ENCODE assay signal across 24 cellular contexts in the genomic region with DNA sequence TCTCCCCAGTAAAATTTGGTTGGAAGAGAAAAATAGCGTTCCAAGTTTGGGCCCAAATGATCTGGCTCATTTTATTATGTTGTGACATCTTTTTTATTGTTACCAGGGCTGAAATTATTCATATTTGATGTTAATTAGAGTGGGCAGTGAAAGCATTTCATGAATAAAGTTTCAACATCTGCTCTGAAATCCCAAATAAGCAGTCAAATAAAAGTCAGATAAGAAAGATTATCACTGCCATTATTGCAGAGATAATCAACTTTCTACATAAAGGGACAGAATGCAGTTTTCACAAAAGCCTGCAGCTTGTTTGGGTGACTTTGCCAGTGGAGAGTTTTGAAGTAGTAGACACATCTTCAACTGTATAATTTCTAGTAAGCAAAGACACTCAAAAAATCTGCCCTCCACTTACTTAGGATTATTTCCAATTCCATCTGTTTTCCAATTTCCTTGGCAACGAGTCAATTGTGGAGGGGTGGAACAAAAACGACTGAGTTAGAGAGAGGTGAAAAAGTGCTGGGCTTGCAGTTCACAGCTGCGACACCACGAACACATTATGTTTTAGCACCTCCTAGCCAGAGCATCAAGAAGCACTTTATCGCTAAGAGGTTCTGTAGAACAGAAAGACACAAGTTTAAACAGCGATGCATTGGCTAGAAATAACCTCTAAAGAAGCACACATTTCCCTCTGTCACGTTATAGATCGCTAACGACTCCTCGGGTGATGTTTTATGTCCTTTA. TPM values are rescaled to one million over a fixed set of nuclear protein-coding genes. Genes with fewer than 3 reads are reported as not detected.
DNase-seq lines count a peak whose midpoint lies in the region; ATAC-seq, FAIRE-seq and TF ChIP-seq lines count a peak whose summit lies in the region.
"Had no signal": no experiment of that assay in that cellular context is flagged by ENCODE, and none has a peak within 500 bp of the region (broad histone marks: within the 10 kb centered on the region; RNA-seq: fewer than 3 reads in every experiment).

No MANE protein-coding gene starts in this region.

- no peak overlapping the region for H3K4me3 ChIP-seq in A549
- H3K4me3 ChIP-seq in adipocyte (ENCODE audit: low read length), result no peak overlapping the region
- H3K4me3 ChIP-seq in breast epithelium, result no peak overlapping the region
- H3K4me3 ChIP-seq: BLaER1 had no signal

- H3K4me1 ChIP-seq in A549, result no peaks in the 10 kb centered on the region
- H3K4me1 ChIP-seq in adipocyte (ENCODE audit: control insufficient read depth, insufficient read depth, low read length), result peaks cover 6% of the 10 kb centered on the region
- no peaks in the 10 kb centered on the region for H3K4me1 ChIP-seq in breast epithelium
- H3K4me1 ChIP-seq: Caco-2 had no signal

- no peak for ATAC-seq in A549
- ATAC-seq: Panc1, T-cell had no signal

- TF ChIP-seq EP300 in A549 (IDR thresholded peaks at IDR 0.05), result no peak

- H3K9me3 ChIP-seq in A549 (no peaks in the 10 kb centered on the region), adipocyte (ENCODE audit: control insufficient read depth, low read length) (no peaks in the 10 kb centered on the region), breast epithelium (no peaks in the 10 kb centered on the region)
- H3K9me3 ChIP-seq: BLaER1, Caco-2 had no signal

- CTCF ChIA-PET in A549 (lab: Yijun Ruan, JAX), result interaction anchor here (1.9 to 2.2 kb wide), 2 partner anchors 43 to 599 kb away, joined by 5 to 7 read pairs; partner anchors contain the start of gene GRIK4

- H3K4me2 ChIP-seq in A549, result no peak overlapping the region
- H3K4me2 ChIP-seq: BLaER1 had no signal

- no peak for TF ChIP-seq POLR2A in A549 (IDR thresholded peaks at IDR 0.05; ENCODE audit: low read length)
- no peak for TF ChIP-seq POLR2A in breast epithelium (IDR thresholded peaks at IDR 0.05)

- H3K27me3 ChIP-seq in adipocyte (replicated peaks; ENCODE audit: control insufficient read depth, insufficient read depth, low read length) (peaks cover 42% of the 10 kb centered on the region), breast epithelium (no peaks in the 10 kb centered on the region)
- H3K27me3 ChIP-seq: BLaER1 had no signal

- no peaks in the 10 kb centered on the region for H3K36me3 ChIP-seq in adipocyte (ENCODE audit: control insufficient read depth, insufficient read depth, low read length, severe bottlenecking)
- no peaks in the 10 kb centered on the region for H3K36me3 ChIP-seq in breast epithelium
- H3K36me3 ChIP-seq: BLaER1 had no signal

- DNase-seq in A549 (ENCODE audit: low read depth in 1 of 2, low spot score in 1 of 2) (no peak), D721Med (ENCODE audit: insufficient read length, low spot score) (no peak), NCI-H1105 treated with DMSO at 0.1 percent for 48 hours (lab: John Stamatoyannopoulos, UW) (peak; percentile 45), adipocyte (ENCODE audit: low read depth) (peak; percentile 25), HuH-7.5 (ENCODE audit: low spot score) (no peak), breast epithelium (ENCODE audit: low spot score in 2 of 2) (no peak), CD1c-positive myeloid dendritic cell (ENCODE audit: extremely low spot score) (no peak)
- DNase-seq: ACHN; Caco-2; CD4-positive, alpha-beta memory T cell; EL; GF-D8; H7; HFFc6; NCI-H187; NCI-H226; NCI-H526 treated with DMSO at 0.1 percent for 48 hours; NK-92 treated with Interleukin-12 subunit alpha and Interleukin-12 subunit beta, amount 100 ng/mL, for 24 hours; SIG-M5; T-cell had no signal

- POLR2A ChIA-PET in A549 (lab: Yijun Ruan, JAX), result no interaction called here

- TF ChIP-seq CTCF in A549 (IDR thresholded peaks at IDR 0.05) (no peak), D721Med (IDR thresholded peaks at IDR 0.05; ENCODE audit: insufficient read depth, missing control alignments) (peak; percentile 5), breast epithelium (IDR thresholded peaks at IDR 0.05) (no peak)

- intact Hi-C loops in breast epithelium (cut with DNase I; ENCODE audit: low total_unique reads), result loop anchor here (5.0 kb wide), 1 partner anchor 1313 kb away; no protein-coding TSS in a partner anchor

- H3K27ac ChIP-seq in A549 (no peak overlapping the region), breast epithelium (no peak overlapping the region)
- H3K27ac ChIP-seq: BLaER1, HL-60 had no signal

- no peak for TF ChIP-seq RAD21 in A549 (conservative IDR thresholded peaks at IDR 0.05 in 1 of 2, IDR thresholded peaks at IDR 0.05 in 1 of 2)

- no peak overlapping the region for H3K9ac ChIP-seq in adipocyte (ENCODE audit: low read length)
- H3K9ac ChIP-seq: BLaER1 had no signal

- FAIRE-seq in A549 (lab: Jason Lieb, UNC), result no peak
- FAIRE-seq in D721Med (lab: Jason Lieb, UNC), result no peak

- WGBS in A549 (ENCODE audit: missing lambda C conversion rate), result 39% methylated on average over 11 of the region's 11 CpGs

TF ChIP-seq in A549, 52 proteins besides CTCF, POLR2A, EP300 and RAD21:
- TF ChIP-seq MAFK (IDR thresholded peaks at IDR 0.05; ENCODE audit: partially characterized antibody) (peak; percentile 42), RNF2 (IDR thresholded peaks at IDR 0.05; ENCODE audit: borderline replicate concordance, low read depth) (no peak)

RNA-seq across cellular contexts. Expression of gene TECTA, which starts 9.0 kb away (rescaled TPM):
- polyA plus RNA-seq in A549 (2011; rRNA removed), result 0.12 and 0.14 TPM in 2 replicates
- polyA plus RNA-seq in A549 (2012; cell fraction: cytosol; rRNA removed), result 0.06 and 0.08 TPM in 2 replicates
- 0.28 and 0.50 TPM in 2 replicates for polyA plus RNA-seq in A549 (2012; cell fraction: nucleus; rRNA removed)
- polyA plus RNA-seq in A549 (2017; fragmentation: RNase III; extraction: RNeasy Plus Mini Kit Qiagen cat#74134 plus additional on column Dnase treatment), result 0.05 to 0.12 TPM (median 0.05 TPM) in 3 replicates
- polyA minus RNA-seq in A549 (2011; rRNA and poly(A)+ RNA removed), result 0.12 and 0.39 TPM in 2 replicates
- total RNA-seq in breast epithelium, result 1 to 10 TPM in 1 of 3 donors, under 1 TPM in 2; 0.64 to 1.3 (median 0.88) TPM
- total RNA-seq: HT-29 had no signal

Comparison
In these comparisons a context has a peak if more than half of its experiments do, and no peak if none do; other contexts are left out.
1. DNase-seq: peak in NCI-H1105 treated with DMSO at 0.1 percent for 48 hours (single experiment) and adipocyte (single experiment); none in A549 (0 of 2), D721Med (single experiment), HuH-7.5 (single experiment), breast epithelium (0 of 2) and CD1c-positive myeloid dendritic cell (single experiment).